In the genomic region with DNA sequence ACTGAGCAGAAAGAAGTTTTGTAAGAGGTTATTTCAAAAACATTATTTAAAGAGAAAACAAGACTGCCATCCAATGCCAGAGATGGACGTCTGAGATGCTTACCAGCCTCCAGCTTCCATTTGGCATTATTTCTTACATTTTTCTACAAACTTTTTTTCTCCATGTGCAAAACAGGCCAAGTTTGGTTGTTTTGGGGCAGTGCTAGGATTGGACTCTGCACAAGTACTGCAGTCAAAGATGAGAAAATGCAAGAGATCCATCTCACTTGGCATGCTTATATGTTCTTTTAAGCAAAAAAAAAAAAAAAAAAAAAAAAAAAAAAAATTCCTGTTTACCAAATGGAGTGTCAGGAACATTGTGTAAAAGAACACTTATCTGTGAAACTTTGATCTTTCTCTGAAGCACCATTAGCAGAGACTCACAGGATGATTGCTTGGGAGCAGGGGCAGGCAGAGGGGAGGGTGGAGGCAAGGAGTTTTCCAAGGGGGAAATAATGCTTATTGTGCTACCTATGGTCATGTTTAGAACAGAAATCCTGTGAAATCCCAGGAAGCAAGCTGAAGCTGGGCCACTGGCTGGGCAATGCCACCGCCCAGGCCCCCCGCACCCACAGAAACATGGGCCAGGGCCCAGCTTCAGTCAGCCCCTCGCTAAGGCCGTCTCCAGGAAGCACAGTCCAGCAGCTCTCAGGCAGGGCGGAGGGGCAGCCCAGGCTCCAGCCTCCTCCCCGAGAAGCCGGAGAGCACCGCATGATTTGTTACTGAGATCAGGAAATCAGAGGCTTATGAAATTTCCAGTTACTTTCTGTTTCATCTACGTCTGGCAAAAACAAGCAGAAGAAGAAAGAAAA, we compare ENCODE assay signal across 11 cellular contexts.
A peak's percentile ranks its signal among the peaks of the same experiment; 100 is the strongest.
DNase-seq lines count a peak whose midpoint lies in the region; TF ChIP-seq lines count a peak whose summit lies in the region.
"Had no signal": no experiment of that assay in that cellular context is flagged by ENCODE, and none has a peak within 500 bp of the region (broad histone marks: within the 10 kb centered on the region; RNA-seq: fewer than 3 reads in every experiment).

No MANE protein-coding gene starts in this region.

- peaks cover 6% of the 10 kb centered on the region for H3K27me3 Mint-ChIP-seq in activated naive CD4-positive, alpha-beta T cell treated with anti-CD3 and anti-CD28 coated beads for 36 hours (ENCODE audit: low read depth)

- in situ Hi-C loops in ACHN (cut with HindIII; ENCODE audit: low pct_ligation_motif_present, low pct_unique_long_range_greater_than_20kb, low sequenced_read_pairs): no loop called here

- H3K4me1 Mint-ChIP-seq in activated naive CD4-positive, alpha-beta T cell treated with anti-CD3 and anti-CD28 coated beads for 36 hours (ENCODE audit: low read depth): peaks cover 2% of the 10 kb centered on the region

- H3K27me3 ChIP-seq in Peyer's patch (no peaks in the 10 kb centered on the region), left ventricle myocardium inferior (ENCODE audit: low read depth) (peaks cover 32% of the 10 kb centered on the region), prostate gland (replicated peaks; ENCODE audit: insufficient read depth) (no peaks in the 10 kb centered on the region)

- WGBS in prostate gland: 21% methylated on average over 10 of the region's 10 CpGs

- no peaks in the 10 kb centered on the region for H3K36me3 Mint-ChIP-seq in activated naive CD4-positive, alpha-beta T cell treated with anti-CD3 and anti-CD28 coated beads for 36 hours (ENCODE audit: low read depth)

- H3K27ac Mint-ChIP-seq in activated naive CD4-positive, alpha-beta T cell treated with anti-CD3 and anti-CD28 coated beads for 36 hours: no peak overlapping the region

- CTCF ChIA-PET in activated naive CD4-positive, alpha-beta T cell treated with anti-CD3 and anti-CD28 coated beads for 36 hours (lab: Charles Lee): interaction anchor here (0.9 kb wide), 1 partner anchor 9 kb away, joined by 3 read pairs; no protein-coding TSS in a partner anchor

- TF ChIP-seq POLR2A in Peyer's patch (IDR thresholded peaks at IDR 0.05) (no peak), prostate gland (IDR thresholded peaks at IDR 0.05) (no peak)

- no peak overlapping the region for H3K4me3 Mint-ChIP-seq in activated naive CD4-positive, alpha-beta T cell treated with anti-CD3 and anti-CD28 coated beads for 36 hours

- H3K9me3 Mint-ChIP-seq in activated naive CD4-positive, alpha-beta T cell treated with anti-CD3 and anti-CD28 coated beads for 36 hours: no peaks in the 10 kb centered on the region

- peaks cover 0 to 4% (median 0%) of the 10 kb centered on the region in 4 donors for H3K4me1 ChIP-seq in Peyer's patch
- no peaks in the 10 kb centered on the region for H3K4me1 ChIP-seq in left ventricle myocardium inferior
- H3K4me1 ChIP-seq in prostate gland (replicated peaks): no peaks in the 10 kb centered on the region

- TF ChIP-seq CTCF in Peyer's patch (IDR thresholded peaks at IDR 0.05) (no peak), left ventricle myocardium inferior (IDR thresholded peaks at IDR 0.05; ENCODE audit: borderline replicate concordance) (no peak), prostate gland (IDR thresholded peaks at IDR 0.05) (no peak)

- H3K9me3 ChIP-seq in Peyer's patch (no peaks in the 10 kb centered on the region), left ventricle myocardium inferior (replicated peaks) (no peaks in the 10 kb centered on the region), prostate gland (no peaks in the 10 kb centered on the region)

- peak overlapping the region; percentile 60 to 81 (median 74) for H3K27ac ChIP-seq in Peyer's patch
- peak overlapping the region; percentile 72 for H3K27ac ChIP-seq in left ventricle myocardium inferior (replicated peaks)
- peak overlapping the region; percentile 78 to 84 for H3K27ac ChIP-seq in prostate gland

- H3K4me3 ChIP-seq in Peyer's patch: peak overlapping the region in 2 of 4 donors; percentile 33 to 34
- peak overlapping the region; percentile 33 for H3K4me3 ChIP-seq in left ventricle myocardium inferior
- peak overlapping the region in 1 of 2 donors; percentile 2 for H3K4me3 ChIP-seq in prostate gland
- H3K4me3 ChIP-seq: GM12878 had no signal

- no peaks in the 10 kb centered on the region for H3K36me3 ChIP-seq in Peyer's patch
- no peaks in the 10 kb centered on the region for H3K36me3 ChIP-seq in left ventricle myocardium inferior
- H3K36me3 ChIP-seq in prostate gland: no peaks in the 10 kb centered on the region

- peak; percentile 41 for DNase-seq in ACHN
- DNase-seq in Peyer's patch: peak in 2 of 3 donors; percentile 53 to 59
- peak; percentile 26 for DNase-seq in left ventricle myocardium inferior
- peak; percentile 45 for DNase-seq in prostate gland (ENCODE audit: low spot score)
- DNase-seq in activated CD8-positive, alpha-beta memory T cell treated with anti-CD3 and anti-CD28 coated beads, Interleukin-2, amount 50 U/mL, for 48 hours: no peak
- no peak for DNase-seq in stimulated activated CD4-positive, alpha-beta T cell treated with anti-CD3 and anti-CD28 coated beads, Interleukin-12 subunit alpha, Interleukin-12 subunit beta, amount 100 ng/mL, for 4 hours
- no peak for DNase-seq in NCI-H146 treated with DMSO at 0.1 percent for 48 hours (lab: John Stamatoyannopoulos, UW; ENCODE audit: unreplicated experiment)
- no peak for DNase-seq in activated naive CD4-positive, alpha-beta T cell treated with anti-CD3 and anti-CD28 coated beads for 36 hours
- DNase-seq: activated CD8-positive, alpha-beta memory T cell treated with anti-CD3 and anti-CD28 coated beads for 24 hours; NCI-H187 had no signal

- intact Hi-C loops in left ventricle myocardium inferior (cut with micrococcal nuclease): no loop called here
- intact Hi-C loops in prostate gland (cut with DNase I): loop anchor here (10.0 kb wide), 1 partner anchor 439 kb away; no protein-coding TSS in a partner anchor
- intact Hi-C loops in activated naive CD4-positive, alpha-beta T cell treated with anti-CD3 and anti-CD28 coated beads for 36 hours (cut with micrococcal nuclease): no loop called here

Comparison
In these comparisons a context has a peak if more than half of its experiments do, and no peak if none do; other contexts are left out.
1. DNase-seq: peak in ACHN (single experiment), Peyer's patch (2 of 3), left ventricle myocardium inferior (single experiment) and prostate gland (single experiment); none in activated CD8-positive, alpha-beta memory T cell treated with anti-CD3 and anti-CD28 coated beads, Interleukin-2, amount 50 U/mL, for 48 hours (single experiment), stimulated activated CD4-positive, alpha-beta T cell treated with anti-CD3 and anti-CD28 coated beads, Interleukin-12 subunit alpha, Interleukin-12 subunit beta, amount 100 ng/mL, for 4 hours (single experiment), NCI-H146 treated with DMSO at 0.1 percent for 48 hours (single experiment) and activated naive CD4-positive, alpha-beta T cell treated with anti-CD3 and anti-CD28 coated beads for 36 hours (single experiment).
2. Peak in every context shown above with its lines, with median percentiles within 50 percentile points of each other: H3K27ac ChIP-seq.